ENCODE assay signal across 6 cellular contexts in the genomic region with DNA sequence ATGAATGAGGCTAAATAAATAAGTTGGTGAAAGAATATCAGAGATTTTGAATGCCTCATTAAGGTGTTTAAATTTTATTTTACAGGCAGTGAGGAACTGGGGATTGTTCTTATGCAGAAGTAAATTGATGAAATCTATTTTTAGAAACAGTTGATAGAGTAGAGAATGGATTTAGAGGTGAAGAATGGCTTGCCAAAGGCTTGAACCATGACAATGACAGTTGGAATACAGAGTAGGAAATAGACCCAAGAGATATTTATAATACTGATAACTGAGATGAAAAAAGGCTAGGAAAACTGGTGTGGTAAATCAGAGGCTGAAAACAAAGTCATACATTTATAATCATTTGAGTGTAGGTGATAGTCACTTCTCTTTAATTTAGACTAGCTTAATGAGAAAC. TPM values are rescaled to one million over a fixed set of nuclear protein-coding genes. Genes with fewer than 3 reads are reported as not detected.
"Had no signal": no experiment of that assay in that cellular context is flagged by ENCODE, and none has a peak within 500 bp of the region (broad histone marks: within the 10 kb centered on the region; RNA-seq: fewer than 3 reads in every experiment).

No MANE protein-coding gene starts in this region.

- ATAC-seq: GM23338, K562 had no signal

- H3K4me3 Mint-ChIP-seq: GM23338, H9 had no signal

- H3K4me2 ChIP-seq: GM23338 had no signal

- H3K4me3 ChIP-seq: GM23338, K562 had no signal

- H3K27ac Mint-ChIP-seq: GM23338, H9 had no signal

- DNase-seq: H9, HCEC 1CT, IMR-90 had no signal

- H2AFZ ChIP-seq: GM23338 had no signal

RNA-seq across cellular contexts. Expression of gene RBMS3, which starts 39.0 kb away (rescaled TPM):
- total RNA-seq: HT-29 had no signal
- polyA plus RNA-seq: K562 had no signal
